ENCODE assay signal across 20 cellular contexts in the genomic region with DNA sequence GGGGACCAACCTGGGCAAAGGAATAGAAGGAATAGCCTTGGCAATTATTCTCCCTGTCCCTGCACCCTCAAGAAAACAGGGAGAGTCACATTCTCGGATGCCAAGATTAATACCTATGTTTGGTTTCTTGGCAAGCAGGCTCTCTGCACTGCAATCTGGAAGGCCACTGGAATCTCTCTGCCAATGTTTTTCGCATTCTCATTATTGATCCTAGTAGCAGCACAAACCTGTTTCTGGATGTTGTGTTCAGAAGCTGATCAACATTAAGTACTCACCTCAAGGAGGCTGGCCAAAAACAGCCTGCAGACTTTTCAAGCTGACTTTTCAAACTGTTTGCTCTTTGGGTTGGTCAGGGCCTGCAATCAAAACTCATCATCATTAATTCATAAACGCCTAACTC.
"Had no signal": no experiment of that assay in that cellular context is flagged by ENCODE, and none has a peak within 500 bp of the region (broad histone marks: within the 10 kb centered on the region; RNA-seq: fewer than 3 reads in every experiment).

No MANE protein-coding gene starts in this region.

- H3K27me3 Mint-ChIP-seq: activated CD4-positive, alpha-beta T cell treated with anti-CD3 and anti-CD28 coated beads, Interleukin-2, amount 10 ng/mL, durations not matched to agents 24 days and 14 days; activated CD8-positive, alpha-beta T cell treated with anti-CD3 and anti-CD28 coated beads for 36 hours; activated naive CD8-positive, alpha-beta T cell treated with anti-CD3 and anti-CD28 coated beads, Interleukin-2, amount 10 ng/mL, durations not matched to agents 7 days and 5 days; activated T-helper 17 cell treated with anti-CD3 and anti-CD28 coated beads, Interleukin-2, amount 50 U/mL, for 72 hours had no signal

- H3K4me1 Mint-ChIP-seq: activated CD4-positive, alpha-beta T cell treated with anti-CD3 and anti-CD28 coated beads, Interleukin-2, amount 10 ng/mL, durations not matched to agents 24 days and 14 days; activated T-helper 17 cell treated with anti-CD3 and anti-CD28 coated beads, Interleukin-2, amount 50 U/mL, for 72 hours had no signal

- DNase-seq: activated CD4-positive, alpha-beta T cell treated with anti-CD3 and anti-CD28 coated beads, Interleukin-2, amount 10 ng/mL, durations not matched to agents 24 days and 14 days; activated CD8-positive, alpha-beta T cell treated with anti-CD3 and anti-CD28 coated beads for 36 hours; activated naive CD4-positive, alpha-beta T cell; activated naive CD8-positive, alpha-beta T cell treated with anti-CD3 and anti-CD28 coated beads, Interleukin-2, amount 10 ng/mL, durations not matched to agents 7 days and 5 days; activated T-cell treated with anti-CD3 and anti-CD28 coated beads, Interleukin-2, amount 50 U/mL, for 1 hour; amygdala; endodermal cell; hypothalamus; islet precursor cell; posterior cingulate gyrus; stimulated activated CD4-positive, alpha-beta T cell treated with anti-CD3 and anti-CD28 coated beads, Interleukin-2, amount 100 ng/mL, for 24 hours; stimulated activated naive CD4-positive, alpha-beta T cell treated with Interleukin-2 at 50 U/mL for 16 hours; upper lobe of left lung had no signal

- H3K9me3 Mint-ChIP-seq: activated CD4-positive, alpha-beta T cell treated with anti-CD3 and anti-CD28 coated beads, Interleukin-2, amount 10 ng/mL, durations not matched to agents 24 days and 14 days; activated CD8-positive, alpha-beta T cell treated with anti-CD3 and anti-CD28 coated beads for 36 hours; activated naive CD8-positive, alpha-beta T cell treated with anti-CD3 and anti-CD28 coated beads, Interleukin-2, amount 10 ng/mL, durations not matched to agents 7 days and 5 days; activated T-helper 17 cell treated with anti-CD3 and anti-CD28 coated beads, Interleukin-2, amount 50 U/mL, for 72 hours; endodermal cell; mesothelial cell of epicardium; nephron had no signal

- H3K27ac ChIP-seq: epithelial cell of prostate, right atrium auricular region, upper lobe of left lung had no signal

- H3K27ac Mint-ChIP-seq: activated CD4-positive, alpha-beta T cell treated with anti-CD3 and anti-CD28 coated beads, Interleukin-2, amount 10 ng/mL, durations not matched to agents 24 days and 14 days; activated CD8-positive, alpha-beta T cell treated with anti-CD3 and anti-CD28 coated beads for 36 hours; activated naive CD8-positive, alpha-beta T cell treated with anti-CD3 and anti-CD28 coated beads, Interleukin-2, amount 10 ng/mL, durations not matched to agents 7 days and 5 days; activated T-helper 17 cell treated with anti-CD3 and anti-CD28 coated beads, Interleukin-2, amount 50 U/mL, for 72 hours; endodermal cell; mesothelial cell of epicardium had no signal

- H3K36me3 Mint-ChIP-seq: activated naive CD8-positive, alpha-beta T cell treated with anti-CD3 and anti-CD28 coated beads, Interleukin-2, amount 10 ng/mL, durations not matched to agents 7 days and 5 days had no signal

- H3K27me3 ChIP-seq: right atrium auricular region, upper lobe of left lung had no signal

- H3K4me3 Mint-ChIP-seq: activated CD4-positive, alpha-beta T cell treated with anti-CD3 and anti-CD28 coated beads, Interleukin-2, amount 10 ng/mL, durations not matched to agents 24 days and 14 days; activated CD8-positive, alpha-beta T cell treated with anti-CD3 and anti-CD28 coated beads for 36 hours; activated naive CD8-positive, alpha-beta T cell treated with anti-CD3 and anti-CD28 coated beads, Interleukin-2, amount 10 ng/mL, durations not matched to agents 7 days and 5 days; activated T-helper 17 cell treated with anti-CD3 and anti-CD28 coated beads, Interleukin-2, amount 50 U/mL, for 72 hours; endodermal cell; mesothelial cell of epicardium; nephron had no signal

- ATAC-seq: activated CD8-positive, alpha-beta T cell treated with anti-CD3 and anti-CD28 coated beads for 36 hours; activated T-helper 17 cell treated with anti-CD3 and anti-CD28 coated beads, Interleukin-2, amount 50 U/mL, for 72 hours; left lobe of liver had no signal

- H3K9me3 ChIP-seq: right atrium auricular region, upper lobe of left lung had no signal

- H3K36me3 ChIP-seq: right atrium auricular region, upper lobe of left lung had no signal

- H3K4me3 ChIP-seq: lung, right atrium auricular region, upper lobe of left lung had no signal
